In genomic region chr5:30932611-30933010, GRCh38 we compare ENCODE assay signal across 29 cellular contexts.
"Had no signal": no experiment of that assay in that cellular context is flagged by ENCODE, and none has a peak within 500 bp of the region (broad histone marks: within the 10 kb centered on the region; RNA-seq: fewer than 3 reads in every experiment).

No MANE protein-coding gene starts in this region.

- H3K27me3 ChIP-seq: adrenal gland, body of pancreas, esophagus squamous epithelium, gastrocnemius medialis, ovary, suprapubic skin, tibial artery had no signal

- ATAC-seq: body of pancreas; gastrocnemius medialis; left cardiac atrium; naive thymus-derived CD8-positive, alpha-beta T cell; stimulated activated naive B cell treated with anti-CD40 and anti-IgM and Interleukin-4, amounts not matched to agents 10 μg/mL and 1 μg/mL and 100 μg/mL, for 72 hours had no signal

- FAIRE-seq: colon, endometrium, keratinocyte, TTC549 had no signal

- H3K9me3 ChIP-seq: adrenal gland, body of pancreas, esophagus squamous epithelium, gastrocnemius medialis, ovary, prostate gland, suprapubic skin, tibial artery had no signal

- H3K4me1 ChIP-seq: adrenal gland, body of pancreas, esophagus squamous epithelium, gastrocnemius medialis, prostate gland, suprapubic skin, tibial artery had no signal

- H3K4me3 ChIP-seq: adrenal gland, body of pancreas, esophagus squamous epithelium, gastrocnemius medialis, ovary, prostate gland, suprapubic skin, tibial artery had no signal

- H3K36me3 ChIP-seq: adrenal gland, esophagus squamous epithelium, gastrocnemius medialis, ovary, prostate gland, suprapubic skin, tibial artery had no signal

- DNase-seq: activated CD4-positive, alpha-beta T cell treated with anti-CD3 and anti-CD28 coated beads for 4 hours; activated CD4-positive, alpha-beta T cell treated with anti-CD3 and anti-CD28 coated beads, Interleukin-2, amount 50 U/mL, for 48 hours; activated CD8-positive, alpha-beta memory T cell treated with anti-CD3 and anti-CD28 coated beads for 24 hours; activated effector memory CD4-positive, alpha-beta T cell treated with anti-CD3 and anti-CD28 coated beads, Interleukin-2, amount 50 U/mL, for 16 hours; activated naive CD4-positive, alpha-beta T cell treated with anti-CD3 and anti-CD28 coated beads for 36 hours; activated naive CD8-positive, alpha-beta T cell treated with anti-CD3 and anti-CD28 coated beads for 36 hours; adrenal gland; aorta; body of pancreas; dermis blood vessel endothelial cell; effector CD4-positive, alpha-beta T cell; esophagus squamous epithelium; gastrocnemius medialis; glutamatergic neuron; left cardiac atrium; naive thymus-derived CD8-positive, alpha-beta T cell; ovary; stimulated activated CD4-positive, alpha-beta T cell treated with anti-CD3 and anti-CD28 coated beads, Interleukin-15, amount 100 ng/mL, for 24 hours; stimulated activated CD4-positive, alpha-beta T cell treated with anti-CD3 and anti-CD28 coated beads, Interleukin-2, amount 100 ng/mL, for 24 hours; stimulated activated naive B cell treated with anti-CD40 and anti-IgM and Interleukin-4, amounts not matched to agents 10 μg/mL and 1 μg/mL and 100 μg/mL, for 72 hours; SW 1271; T-helper 9 cell; tibial artery had no signal
